23 cellular contexts compared by ENCODE assay signal in genomic region chr21:41147979-41148355, GRCh38. TPM values are rescaled to one million over a fixed set of nuclear protein-coding genes. Genes with fewer than 3 reads are reported as not detected.
A peak's percentile ranks its signal among the peaks of the same experiment; 100 is the strongest.
DNase-seq lines count a peak whose midpoint lies in the region; ATAC-seq, FAIRE-seq and TF ChIP-seq lines count a peak whose summit lies in the region.
"Had no signal": no experiment of that assay in that cellular context is flagged by ENCODE, and none has a peak within 500 bp of the region (broad histone marks: within the 10 kb centered on the region; RNA-seq: fewer than 3 reads in every experiment).

No MANE protein-coding gene starts in this region.

- no peaks in the 10 kb centered on the region for H3K9me1 ChIP-seq in endothelial cell of umbilical vein (replicated peaks; ENCODE audit: control insufficient read depth, extremely low read depth, insufficient read depth, low read length)

- no peak for TF ChIP-seq CTCF in endothelial cell of umbilical vein (IDR thresholded peaks at IDR 0.05; ENCODE audit: extremely low read depth in 1 of 2, insufficient read depth in 1 of 2, low read depth in 1 of 2, low read length in 2 of 2)
- TF ChIP-seq CTCF in neural progenitor cell (IDR thresholded peaks at IDR 0.05) = no peak

- no peak overlapping the region for H3K9ac ChIP-seq in endothelial cell of umbilical vein (replicated peaks; ENCODE audit: extremely low read depth, insufficient read depth, low read length)
- H3K9ac ChIP-seq in neural progenitor cell = no peak overlapping the region
- H3K9ac ChIP-seq: BLaER1 treated with 17β-estradiol and CSF1 and Interleukin-3, amounts not matched to agents 10 nM and 100 nM had no signal

- H3K27me3 Mint-ChIP-seq in neural progenitor cell (ENCODE audit: insufficient read depth, low read depth) = peaks cover 7% of the 10 kb centered on the region
- H3K27me3 Mint-ChIP-seq in stimulated activated memory B cell treated with anti-CD40 and anti-IgM and Interleukin-4, amounts not matched to agents 10 μg/mL and 1 μg/mL and 100 μg/mL, for 72 hours = peaks cover 22% of the 10 kb centered on the region
- peaks cover 18% of the 10 kb centered on the region for H3K27me3 Mint-ChIP-seq in activated naive CD8-positive, alpha-beta T cell treated with anti-CD3 and anti-CD28 coated beads for 36 hours

- H3K36me3 ChIP-seq in endothelial cell of umbilical vein (ENCODE audit: control insufficient read depth in 2 of 2, extremely low read depth in 1 of 2, insufficient read depth in 2 of 2, low read length in 2 of 2) = no peaks in the 10 kb centered on the region
- H3K36me3 ChIP-seq in neural progenitor cell = no peaks in the 10 kb centered on the region
- H3K36me3 ChIP-seq: BLaER1 treated with 17β-estradiol and CSF1 and Interleukin-3, amounts not matched to agents 10 nM and 100 nM had no signal

- no peak for ATAC-seq in GM18868 (IDR thresholded peaks at IDR 0.05; ENCODE audit: unreplicated experiment)
- no peak for ATAC-seq in stimulated activated memory B cell treated with anti-CD40 and anti-IgM and Interleukin-4, amounts not matched to agents 10 μg/mL and 1 μg/mL and 100 μg/mL, for 72 hours
- ATAC-seq: CD8-positive, alpha-beta T cell had no signal

- H3K4me1 ChIP-seq in endothelial cell of umbilical vein (ENCODE audit: control insufficient read depth, extremely low read depth, insufficient read depth, low read length) (peaks cover 3% of the 10 kb centered on the region), neural progenitor cell (peaks cover 10% of the 10 kb centered on the region)
- H3K4me1 ChIP-seq: A549, Caco-2 had no signal

- peaks cover 2% of the 10 kb centered on the region for H3K4me1 Mint-ChIP-seq in neural progenitor cell
- peaks cover 7% of the 10 kb centered on the region for H3K4me1 Mint-ChIP-seq in stimulated activated memory B cell treated with anti-CD40 and anti-IgM and Interleukin-4, amounts not matched to agents 10 μg/mL and 1 μg/mL and 100 μg/mL, for 72 hours
- H3K4me1 Mint-ChIP-seq in activated naive CD8-positive, alpha-beta T cell treated with anti-CD3 and anti-CD28 coated beads for 36 hours = no peaks in the 10 kb centered on the region

- TF ChIP-seq POLR2A in endothelial cell of umbilical vein (IDR thresholded peaks at IDR 0.05; ENCODE audit: low read depth, low read length) = no peak

- BruUV-seq in endothelial cell of umbilical vein (replicated peaks; lab: Mats Ljungman, UMichigan) = no TSS peak

- H3K9me3 ChIP-seq in endothelial cell of umbilical vein (replicated peaks; ENCODE audit: control insufficient read depth, insufficient read depth, low read length) (no peaks in the 10 kb centered on the region), neural progenitor cell (ENCODE audit: low read depth) (no peaks in the 10 kb centered on the region)
- H3K9me3 ChIP-seq: A549 had no signal

- FAIRE-seq in endothelial cell of umbilical vein (lab: Jason Lieb, UNC) = peak; percentile 38
- FAIRE-seq: A549, D721Med, G401.6, GM12891, GM19239 had no signal

- CTCF ChIA-PET in endothelial cell of umbilical vein (lab: Charles Lee) = interaction anchor here (1.4 to 1.9 kb wide), 2 partner anchors 11 to 135 kb away, joined by 4 to 5 read pairs; no protein-coding TSS in a partner anchor

- H3F3A ChIP-seq in neural progenitor cell (ENCODE audit: low read depth) = peaks cover 10% of the 10 kb centered on the region

- H3K27ac ChIP-seq in endothelial cell of umbilical vein (ENCODE audit: insufficient read depth, low read depth, low read length) (no peak overlapping the region), neural progenitor cell (no peak overlapping the region), substantia nigra (ENCODE audit: low read depth, low read length, poor library complexity, severe bottlenecking) (peak overlapping the region; percentile 67)
- H3K27ac ChIP-seq: 22Rv1; A549; BLaER1 treated with 17β-estradiol and CSF1 and Interleukin-3, amounts not matched to agents 10 nM and 100 nM; C4-2B had no signal

- peaks cover 4% of the 10 kb centered on the region for H3K9me3 Mint-ChIP-seq in neural progenitor cell
- H3K9me3 Mint-ChIP-seq in stimulated activated memory B cell treated with anti-CD40 and anti-IgM and Interleukin-4, amounts not matched to agents 10 μg/mL and 1 μg/mL and 100 μg/mL, for 72 hours = no peaks in the 10 kb centered on the region
- H3K9me3 Mint-ChIP-seq in activated naive CD8-positive, alpha-beta T cell treated with anti-CD3 and anti-CD28 coated beads for 36 hours = no peaks in the 10 kb centered on the region
- H3K9me3 Mint-ChIP-seq: CD4-positive, alpha-beta T cell; CD8-positive, alpha-beta T cell had no signal

- DNase-seq in SK-MEL-5 (ENCODE audit: low read depth, low spot score) = peak; percentile 64
- DNase-seq in endothelial cell of umbilical vein (ENCODE audit: low read depth, low spot score) = no peak
- peak; percentile 15 for DNase-seq in neural progenitor cell (ENCODE audit: low spot score)
- no peak for DNase-seq in substantia nigra (lab: John Stamatoyannopoulos, UW)
- no peak for DNase-seq in activated naive CD8-positive, alpha-beta T cell treated with anti-CD3 and anti-CD28 coated beads for 36 hours
- DNase-seq: AML-193; Caco-2; Calu3; CD4-positive, alpha-beta T cell; CD8-positive, alpha-beta T cell; DMS79 treated with DMSO at 0.1 percent for 48 hours; GF-D8 had no signal

- H3K27ac Mint-ChIP-seq in neural progenitor cell = no peak overlapping the region
- H3K27ac Mint-ChIP-seq in stimulated activated memory B cell treated with anti-CD40 and anti-IgM and Interleukin-4, amounts not matched to agents 10 μg/mL and 1 μg/mL and 100 μg/mL, for 72 hours = no peak overlapping the region
- H3K27ac Mint-ChIP-seq in activated naive CD8-positive, alpha-beta T cell treated with anti-CD3 and anti-CD28 coated beads for 36 hours = no peak overlapping the region
- H3K27ac Mint-ChIP-seq: B cell; CD4-positive, alpha-beta T cell; CD8-positive, alpha-beta T cell had no signal

- dilution Hi-C loops in endothelial cell of umbilical vein (cut with MboI; ENCODE audit: extremely low pct_ligation_motif_present, low sequenced_read_pairs) = no loop called here

- H3K4me3 Mint-ChIP-seq in neural progenitor cell = no peak overlapping the region
- no peak overlapping the region for H3K4me3 Mint-ChIP-seq in stimulated activated memory B cell treated with anti-CD40 and anti-IgM and Interleukin-4, amounts not matched to agents 10 μg/mL and 1 μg/mL and 100 μg/mL, for 72 hours
- no peak overlapping the region for H3K4me3 Mint-ChIP-seq in activated naive CD8-positive, alpha-beta T cell treated with anti-CD3 and anti-CD28 coated beads for 36 hours
- H3K4me3 Mint-ChIP-seq: CD4-positive, alpha-beta T cell; CD8-positive, alpha-beta T cell had no signal

- no peaks in the 10 kb centered on the region for H3K36me3 Mint-ChIP-seq in neural progenitor cell
- peaks cover under 1% of the 10 kb centered on the region for H3K36me3 Mint-ChIP-seq in stimulated activated memory B cell treated with anti-CD40 and anti-IgM and Interleukin-4, amounts not matched to agents 10 μg/mL and 1 μg/mL and 100 μg/mL, for 72 hours
- H3K36me3 Mint-ChIP-seq in activated naive CD8-positive, alpha-beta T cell treated with anti-CD3 and anti-CD28 coated beads for 36 hours = no peaks in the 10 kb centered on the region
- H3K36me3 Mint-ChIP-seq: CD8-positive, alpha-beta T cell had no signal

- H3K79me2 ChIP-seq in endothelial cell of umbilical vein (ENCODE audit: control insufficient read depth, insufficient read depth, low read length) (no peaks in the 10 kb centered on the region), neural progenitor cell (ENCODE audit: low read depth) (no peaks in the 10 kb centered on the region)

- intact Hi-C loops in endothelial cell of umbilical vein (cut with micrococcal nuclease) = no loop called here

- H4K20me1 ChIP-seq in endothelial cell of umbilical vein (replicated peaks; ENCODE audit: control insufficient read depth, extremely low read depth, insufficient read depth, low read length) (no peaks in the 10 kb centered on the region), neural progenitor cell (ENCODE audit: low read depth) (no peaks in the 10 kb centered on the region)
- H4K20me1 ChIP-seq: BLaER1 treated with 17β-estradiol and CSF1 and Interleukin-3, amounts not matched to agents 10 nM and 100 nM had no signal

- H3K27me3 ChIP-seq in endothelial cell of umbilical vein (ENCODE audit: control insufficient read depth in 2 of 2, insufficient read depth in 2 of 2, low read length in 2 of 2) = no peaks in the 10 kb centered on the region
- H3K27me3 ChIP-seq in neural progenitor cell = no peaks in the 10 kb centered on the region
- H3K27me3 ChIP-seq: BLaER1 treated with 17β-estradiol and CSF1 and Interleukin-3, amounts not matched to agents 10 nM and 100 nM had no signal

- H2AFZ ChIP-seq in endothelial cell of umbilical vein (ENCODE audit: low read depth, low read length) (no peak overlapping the region), neural progenitor cell (replicated peaks) (no peak overlapping the region)

- H3K4me2 ChIP-seq in endothelial cell of umbilical vein (ENCODE audit: insufficient read depth, low read length) (no peak overlapping the region), neural progenitor cell (peak overlapping the region; percentile 36)
- H3K4me2 ChIP-seq: A549 had no signal

- in situ Hi-C loops in SK-MEL-5 (cut with HindIII; ENCODE audit: low pct_unique_long_range_greater_than_20kb, low sequenced_read_pairs) = no loop called here

- H3K4me3 ChIP-seq in endothelial cell of umbilical vein (replicated peaks in 1 of 3; ENCODE audit: insufficient read depth in 1 of 3, low read depth in 1 of 3, low read length in 3 of 3) (no peak overlapping the region), neural progenitor cell (no peak overlapping the region)
- H3K4me3 ChIP-seq: A549; BLaER1 treated with 17β-estradiol and CSF1 and Interleukin-3, amounts not matched to agents 10 nM and 100 nM had no signal

- POLR2A ChIA-PET in endothelial cell of umbilical vein (lab: Charles Lee) = no interaction called here

TF ChIP-seq in endothelial cell of umbilical vein, 7 proteins besides CTCF, POLR2A, EP300 and RAD21 (continues in another document):
- TF ChIP-seq MYC (IDR thresholded peaks at IDR 0.05; ENCODE audit: low read depth, low read length) (no peak), GATA2 (IDR thresholded peaks at IDR 0.05; ENCODE audit: insufficient read depth, insufficient read length, low read depth, low read length) (no peak)

RNA-seq across cellular contexts. Expression of gene BACE2, which starts 20.0 kb away (rescaled TPM):
- total RNA-seq in SK-MEL-5 (2014; rRNA removed; shearing (Covaris generic)) = 490 and 502 TPM in 2 replicates
- 485 and 573 TPM in 2 replicates for polyA plus RNA-seq in SK-MEL-5 (2015; cell fraction: cytosol; rRNA removed)
- 123 and 129 TPM in 2 replicates for polyA plus RNA-seq in SK-MEL-5 (2015; cell fraction: nucleus; rRNA removed)
- 128 and 184 TPM in 2 replicates for total RNA-seq in endothelial cell of umbilical vein
- 113 and 127 TPM in 2 replicates for polyA plus RNA-seq in endothelial cell of umbilical vein
- polyA plus RNA-seq in endothelial cell of umbilical vein (2011; cell fraction: cytosol; rRNA removed) = 92.0 and 92.9 TPM in 2 replicates
- polyA plus RNA-seq in endothelial cell of umbilical vein (2011; cell fraction: nucleus; rRNA removed) = 65.5 and 87.0 TPM in 2 replicates
- polyA plus RNA-seq in endothelial cell of umbilical vein (2012) = 43.6 and 56.7 TPM in 2 replicates
- 112 and 129 TPM in 2 replicates for polyA minus RNA-seq in endothelial cell of umbilical vein
- polyA minus RNA-seq in endothelial cell of umbilical vein (2011; cell fraction: cytosol; rRNA and poly(A)+ RNA removed) = 31.9 TPM
- polyA minus RNA-seq in endothelial cell of umbilical vein (2011; cell fraction: nucleus; rRNA and poly(A)+ RNA removed) = 35.2 and 36.7 TPM in 2 replicates
- total RNA-seq in neural progenitor cell (ENCODE audit: low replicate concordance) = 0.15 and 0.71 TPM in 2 replicates
- 1 to 10 TPM; 1.8 to 2.0 TPM for total RNA-seq in activated naive CD8-positive, alpha-beta T cell treated with anti-CD3 and anti-CD28 coated beads for 36 hours

Comparison
In these comparisons a context has a peak if more than half of its experiments do, and no peak if none do; other contexts are left out.
1. DNase-seq: peak in SK-MEL-5 (single experiment) and neural progenitor cell (single experiment); none in endothelial cell of umbilical vein (single experiment), substantia nigra (0 of 49) and activated naive CD8-positive, alpha-beta T cell treated with anti-CD3 and anti-CD28 coated beads for 36 hours (single experiment).
2. RNA of gene BACE2, which starts 20.0 kb away (total RNA-seq): 490 to 502 TPM in SK-MEL-5 and 128 to 184 TPM in endothelial cell of umbilical vein; 1.8 to 2.0 TPM in activated naive CD8-positive, alpha-beta T cell treated with anti-CD3 and anti-CD28 coated beads for 36 hours and 0.15 to 0.71 TPM in neural progenitor cell; every median in the first group is over 10 times any median in the second.